In genomic region chr2:74908763-74909444, GRCh38 we compare ENCODE assay signal across 13 cellular contexts. TPM values are rescaled to one million over a fixed set of nuclear protein-coding genes. Genes with fewer than 3 reads are reported as not detected.
DNase-seq lines count a peak whose midpoint lies in the region; ATAC-seq, FAIRE-seq and TF ChIP-seq lines count a peak whose summit lies in the region.
"Had no signal": no experiment of that assay in that cellular context is flagged by ENCODE, and none has a peak within 500 bp of the region (broad histone marks: within the 10 kb centered on the region; RNA-seq: fewer than 3 reads in every experiment).

No MANE protein-coding gene starts in this region.

- no peak for DNase-seq in AG04449 (ENCODE audit: low read depth, low spot score)
- DNase-seq in IMR-90, result no peak
- peak; percentile 42 for DNase-seq in epithelial cell of esophagus (ENCODE audit: low read depth)
- no peak for DNase-seq in naive thymus-derived CD4-positive, alpha-beta T cell
- DNase-seq in RCC 7860 (ENCODE audit: low spot score), result no peak
- DNase-seq in C1 segment of cervical spinal cord (lab: John Stamatoyannopoulos, UW), result no peak
- DNase-seq in right cardiac atrium, result no peak
- DNase-seq: activated T-cell treated with anti-CD3 and anti-CD28 coated beads, Interleukin-2, amount 50 U/mL, for 1 hour; CD4-positive, alpha-beta memory T cell; midbrain; NCI-H1105 had no signal

- no peak overlapping the region for H2BK5ac ChIP-seq in IMR-90 (ENCODE audit: low read depth, low read length, poor library complexity, severe bottlenecking)

- no TSS peak for BruUV-seq in IMR-90 (replicated peaks; lab: Mats Ljungman, UMichigan)

- TF ChIP-seq CTCF in AG04449 (IDR thresholded peaks at IDR 0.05; ENCODE audit: insufficient read depth, low read length, missing control alignments), result no peak
- no peak for TF ChIP-seq CTCF in IMR-90 (conservative IDR thresholded peaks at IDR 0.05; ENCODE audit: low read depth, low read length)
- no peak for TF ChIP-seq CTCF in epithelial cell of esophagus (IDR thresholded peaks at IDR 0.05; ENCODE audit: insufficient read depth, low read depth, low read length, missing control alignments)

- CTCF ChIA-PET in AG04449 (lab: Yijun Ruan, JAX) (interaction anchor here (0.9 to 1.4 kb wide), 4 partner anchors 8 to 32 kb away, joined by 3 to 6 read pairs (median 4); no protein-coding TSS in a partner anchor), IMR-90 (lab: Yijun Ruan, JAX) (interaction anchor here (0.6 to 0.8 kb wide), 2 partner anchors 15 to 218 kb away, joined by 3 read pairs; no protein-coding TSS in a partner anchor)
- CTCF ChIA-PET in naive thymus-derived CD4-positive, alpha-beta T cell (lab: Charles Lee), result interaction anchor here (0.6 kb wide), 1 partner anchor 700 kb away, joined by 3 read pairs; no protein-coding TSS in a partner anchor

- dilution Hi-C loops in IMR-90 (cut with HindIII; ENCODE audit: low sequenced_read_pairs, unreplicated experiment), result no loop called here

- no peak overlapping the region for H3K4ac ChIP-seq in IMR-90 (ENCODE audit: low read depth, low read length)

- H3K4me2 ChIP-seq in IMR-90 (ENCODE audit: low read depth, low read length), result peak overlapping the region; percentile 42

- no peak overlapping the region for H3K56ac ChIP-seq in IMR-90 (ENCODE audit: extremely low read depth, insufficient read depth, low read length)

- no peaks in the 10 kb centered on the region for H3K9me3 Mint-ChIP-seq in naive thymus-derived CD4-positive, alpha-beta T cell

- WGBS in IMR-90 (ENCODE audit: extremely low coverage in 2 of 2, insufficient read length in 1 of 2), 2 experiments, result 44% methylated on average over 23 of the region's 30 CpGs; no CpG with 5 or more reads in 1 of the 2 experiments
- 33% methylated on average over 30 of the region's 30 CpGs for WGBS in right cardiac atrium

- peak; percentile 37 for ATAC-seq in IMR-90 (ENCODE audit: low read depth)
- ATAC-seq in naive thymus-derived CD4-positive, alpha-beta T cell, result no peak
- no peak for ATAC-seq in GM18870 (IDR thresholded peaks at IDR 0.05; ENCODE audit: unreplicated experiment)
- ATAC-seq in right cardiac atrium, result no peak
- ATAC-seq: gastroesophageal sphincter had no signal

- no peaks in the 10 kb centered on the region for H3K79me1 ChIP-seq in IMR-90 (ENCODE audit: low read depth in 1 of 2, low read length in 2 of 2)

- H2AFZ ChIP-seq in IMR-90 (replicated peaks; ENCODE audit: low read length, poor library complexity), result peak overlapping the region; percentile 80

- intact Hi-C loops in IMR-90 (cut with micrococcal nuclease) (no loop called here), right cardiac atrium (cut with DNase I) (no loop called here)
- intact Hi-C loops in naive thymus-derived CD4-positive, alpha-beta T cell (cut with micrococcal nuclease), result no loop called here

- no peaks in the 10 kb centered on the region for H4K20me1 ChIP-seq in IMR-90 (ENCODE audit: insufficient read depth, low read length)

- no peak overlapping the region; the same call in 1 of the 2 replicates for H4K5ac ChIP-seq in IMR-90 (ENCODE audit: low read depth, low read length)

- FAIRE-seq in RCC 7860 (lab: Jason Lieb, UNC), result no peak

- H2AK9ac ChIP-seq in IMR-90 (replicated peaks; ENCODE audit: low read depth, low read length, poor library complexity), result no peak overlapping the region

- H3K9me1 ChIP-seq in IMR-90 (ENCODE audit: insufficient read depth, low read length), result no peaks in the 10 kb centered on the region

- H3K4me3 Mint-ChIP-seq in naive thymus-derived CD4-positive, alpha-beta T cell, result peak overlapping the region in 6 of 10 donors; percentile 33 to 64 (median 40)

- H3K27ac ChIP-seq in IMR-90 (ENCODE audit: insufficient read depth, low read length), result no peak overlapping the region
- no peak overlapping the region for H3K27ac ChIP-seq in naive thymus-derived CD4-positive, alpha-beta T cell (ENCODE audit: low read depth, low read length)
- no peak overlapping the region for H3K27ac ChIP-seq in right cardiac atrium (ENCODE audit: low read length)
- H3K27ac ChIP-seq: gastroesophageal sphincter had no signal

- TF ChIP-seq RAD21 in IMR-90 (IDR thresholded peaks at IDR 0.05; ENCODE audit: low read length), result no peak

- H2BK15ac ChIP-seq in IMR-90 (ENCODE audit: low read depth, low read length), result no peak overlapping the region

- TF ChIP-seq POLR2A in IMR-90 (IDR thresholded peaks at IDR 0.05; ENCODE audit: low read depth, low read length), result no peak

- POLR2A ChIA-PET in AG04449 (lab: Yijun Ruan, JAX) (no interaction called here), IMR-90 (lab: Charles Lee; ENCODE audit: unreplicated experiment) (no interaction called here)
- POLR2A ChIA-PET in naive thymus-derived CD4-positive, alpha-beta T cell (lab: Charles Lee), result no interaction called here

- no peaks in the 10 kb centered on the region for H3K36me3 ChIP-seq in IMR-90 (ENCODE audit: control insufficient read depth, insufficient read depth, low read length)
- H3K36me3 ChIP-seq in naive thymus-derived CD4-positive, alpha-beta T cell (ENCODE audit: control insufficient read depth in 2 of 3, insufficient read depth in 3 of 3, low read length in 3 of 3), result no peaks in the 10 kb centered on the region
- H3K36me3 ChIP-seq: gastroesophageal sphincter had no signal

- peaks cover 2 to 20% (median 14%) of the 10 kb centered on the region in 7 donors for H3K4me1 Mint-ChIP-seq in naive thymus-derived CD4-positive, alpha-beta T cell

- no peak overlapping the region for H3K14ac ChIP-seq in IMR-90 (replicated peaks; ENCODE audit: low read depth, low read length)

- no peak overlapping the region for H2BK120ac ChIP-seq in IMR-90 (ENCODE audit: low read depth, low read length)

- peaks cover 0 to 4% (median 0%) of the 10 kb centered on the region in 5 donors for H3K36me3 Mint-ChIP-seq in naive thymus-derived CD4-positive, alpha-beta T cell

- no peak overlapping the region for H3K18ac ChIP-seq in IMR-90 (ENCODE audit: low read depth, low read length)

- H3K4me3 ChIP-seq in AG04449 (ENCODE audit: low read depth, low read length) (peak overlapping the region; percentile 25; the same call in 1 of the 2 replicates), IMR-90 (ENCODE audit: insufficient read depth, low read depth, low read length) (no peak overlapping the region), epithelial cell of esophagus (ENCODE audit: low read length) (peak overlapping the region; percentile 35), right cardiac atrium (ENCODE audit: low read length) (no peak overlapping the region)
- no peak overlapping the region for H3K4me3 ChIP-seq in naive thymus-derived CD4-positive, alpha-beta T cell (ENCODE audit: low read length)
- H3K4me3 ChIP-seq: gastroesophageal sphincter had no signal

- no peak overlapping the region for H2BK20ac ChIP-seq in IMR-90 (ENCODE audit: low read depth, low read length)

- peaks cover 33 to 62% (median 46%) of the 10 kb centered on the region in 5 donors for H3K27me3 Mint-ChIP-seq in naive thymus-derived CD4-positive, alpha-beta T cell

- H4K8ac ChIP-seq in IMR-90 (ENCODE audit: low read depth in 2 of 2, low read length in 2 of 2), result no peak overlapping the region

- H4K91ac ChIP-seq in IMR-90 (ENCODE audit: insufficient read depth, low read depth, low read length), result no peak overlapping the region

- in situ Hi-C loops in IMR-90 (cut with MboI; ENCODE audit: low sequenced_read_pairs), result loop anchor here (25.0 kb wide), 1 partner anchor 703 kb away; no protein-coding TSS in a partner anchor

- no peak overlapping the region for H3K27ac Mint-ChIP-seq in naive thymus-derived CD4-positive, alpha-beta T cell
- H3K27ac Mint-ChIP-seq: CD4-positive, alpha-beta memory T cell had no signal

- H3K9ac ChIP-seq in IMR-90 (ENCODE audit: low read depth, low read length), result no peak overlapping the region

- no peak overlapping the region for H3K23ac ChIP-seq in IMR-90 (ENCODE audit: low read depth, low read length)

- H3K4me1 ChIP-seq in IMR-90 (ENCODE audit: control insufficient read depth, insufficient read depth, low read length), result peaks cover 2% of the 10 kb centered on the region; the same call in 1 of the 2 replicates
- peaks cover 0 to 4% of the 10 kb centered on the region in 2 donors for H3K4me1 ChIP-seq in naive thymus-derived CD4-positive, alpha-beta T cell (ENCODE audit: control insufficient read depth in 2 of 2, insufficient read depth in 2 of 2, low read length in 2 of 2)
- no peaks in the 10 kb centered on the region for H3K4me1 ChIP-seq in right cardiac atrium (ENCODE audit: control insufficient read depth, insufficient read depth, low read length)

- H3K9me3 ChIP-seq in IMR-90 (ENCODE audit: control insufficient read depth, insufficient read depth, low read length) (no peaks in the 10 kb centered on the region), right cardiac atrium (ENCODE audit: control insufficient read depth, low read length) (no peaks in the 10 kb centered on the region)
- no peaks in the 10 kb centered on the region for H3K9me3 ChIP-seq in naive thymus-derived CD4-positive, alpha-beta T cell (ENCODE audit: control insufficient read depth in 2 of 3, low read length in 3 of 3)
- H3K9me3 ChIP-seq: gastroesophageal sphincter had no signal

- H3K27me3 ChIP-seq in IMR-90 (ENCODE audit: control insufficient read depth, insufficient read depth, low read length) (no peaks in the 10 kb centered on the region), right cardiac atrium (ENCODE audit: control insufficient read depth, insufficient read depth) (no peaks in the 10 kb centered on the region)
- peaks cover 0 to 5% of the 10 kb centered on the region in 2 donors for H3K27me3 ChIP-seq in naive thymus-derived CD4-positive, alpha-beta T cell (ENCODE audit: control insufficient read depth in 2 of 2, insufficient read depth in 2 of 2, low read length in 2 of 2)

- H2AK5ac ChIP-seq in IMR-90 (ENCODE audit: low read depth, low read length), result no peak overlapping the region

TF ChIP-seq in IMR-90, 13 proteins besides CTCF, POLR2A, EP300 and RAD21 (continues in another document):
- no peak for TF ChIP-seq BHLHE40 (IDR thresholded peaks at IDR 0.05; ENCODE audit: low read depth, low read length)
- no peak for TF ChIP-seq NFE2L2 (IDR thresholded peaks at IDR 0.05; ENCODE audit: low read depth, low read length)
- TF ChIP-seq MAZ (IDR thresholded peaks at IDR 0.05; ENCODE audit: borderline replicate concordance, low read depth, low read length), result no peak
- TF ChIP-seq RFX5 (IDR thresholded peaks at IDR 0.05; ENCODE audit: low read depth, low read length), result no peak
- TF ChIP-seq MXI1 (IDR thresholded peaks at IDR 0.05; ENCODE audit: borderline replicate concordance, low read depth, low read length), result no peak
- no peak for TF ChIP-seq CEBPB (IDR thresholded peaks at IDR 0.05; ENCODE audit: low read depth, low read length)
- TF ChIP-seq MAFK (IDR thresholded peaks at IDR 0.05; ENCODE audit: low read depth, low read length), result no peak
- TF ChIP-seq FOS (IDR thresholded peaks at IDR 0.05; ENCODE audit: low read depth, low read length), result no peak

RNA-seq across cellular contexts. Expression of gene POLE4, which starts 49.5 kb away (rescaled TPM):
- total RNA-seq in IMR-90 (2012; rRNA removed) (9.0 and 16.7 TPM in 2 replicates), right cardiac atrium (10 to 100 TPM; 31.5 to 42.6 (median 37.2) TPM)
- polyA plus RNA-seq in IMR-90 (2012; rRNA removed) (23.9 and 31.2 TPM in 2 replicates), right cardiac atrium (30.7 TPM)
- 30.6 and 56.2 TPM in 2 replicates for polyA plus RNA-seq in IMR-90 (2012; cell fraction: cytosol; rRNA removed)
- 8.1 and 15.7 TPM in 2 replicates for polyA plus RNA-seq in IMR-90 (2012; cell fraction: nucleus; rRNA removed; ENCODE audit: low replicate concordance)
- 10 to 100 TPM; 37.8 to 49.1 (median 43.6) TPM for total RNA-seq in naive thymus-derived CD4-positive, alpha-beta T cell
- polyA plus RNA-seq in naive thymus-derived CD4-positive, alpha-beta T cell, result 100 to 1,000 TPM; 104 to 153 TPM

Comparison
In these comparisons a context has a peak if more than half of its experiments do, and no peak if none do; other contexts are left out.
1. H3K4me3 ChIP-seq: peak in AG04449 (single experiment) and epithelial cell of esophagus (single experiment); none in IMR-90 (single experiment), naive thymus-derived CD4-positive, alpha-beta T cell (single experiment) and right cardiac atrium (single experiment).